In genomic region chr10:19745672-19746071, GRCh38 we compare ENCODE assay signal across 17 cellular contexts.
"Had no signal": no experiment of that assay in that cellular context is flagged by ENCODE, and none has a peak within 500 bp of the region (broad histone marks: within the 10 kb centered on the region; RNA-seq: fewer than 3 reads in every experiment).

No MANE protein-coding gene starts in this region.

- H3K36me3 ChIP-seq: colonic mucosa, neutrophil, thoracic aorta, upper lobe of left lung had no signal

- ATAC-seq: activated CD4-positive, alpha-beta T cell treated with anti-CD3 and anti-CD28 coated beads for 36 hours; naive thymus-derived CD4-positive, alpha-beta T cell; sciatic nerve; stimulated activated naive B cell treated with anti-CD40 and anti-IgM and Interleukin-4, amounts not matched to agents 10 μg/mL and 1 μg/mL and 100 μg/mL, for 72 hours; WTC11 had no signal

- H3K36me3 Mint-ChIP-seq: activated naive CD4-positive, alpha-beta T cell treated with anti-CD3 and anti-CD28 coated beads, Interleukin-2, amount 50 U/mL, for 24 hours; memory B cell; naive thymus-derived CD4-positive, alpha-beta T cell; stimulated activated naive B cell treated with anti-CD40 and anti-IgM and Interleukin-4, amounts not matched to agents 10 μg/mL and 1 μg/mL and 100 μg/mL, for 72 hours; WTC11 had no signal

- DNase-seq: activated CD4-positive, alpha-beta T cell treated with anti-CD3 and anti-CD28 coated beads for 36 hours; activated CD4-positive, alpha-beta T cell treated with anti-CD3 and anti-CD28 coated beads, Interleukin-2, amount 50 U/mL, for 48 hours; activated gamma-delta T cell; central memory CD4-positive, alpha-beta T cell; colonic mucosa; erythroblast; immature natural killer cell; naive thymus-derived CD4-positive, alpha-beta T cell; stimulated activated naive B cell treated with anti-CD40 and anti-IgM and Interleukin-4, amounts not matched to agents 10 μg/mL and 1 μg/mL and 100 μg/mL, for 72 hours; upper lobe of left lung had no signal

- H3K79me2 ChIP-seq: parathyroid adenoma had no signal

- H3K27ac ChIP-seq: colonic mucosa, neutrophil, parathyroid adenoma, thoracic aorta, upper lobe of left lung had no signal

- H3K4me3 Mint-ChIP-seq: activated CD4-positive, alpha-beta T cell treated with anti-CD3 and anti-CD28 coated beads for 36 hours; activated naive CD4-positive, alpha-beta T cell treated with anti-CD3 and anti-CD28 coated beads, Interleukin-2, amount 50 U/mL, for 24 hours; immature natural killer cell; memory B cell; naive thymus-derived CD4-positive, alpha-beta T cell; stimulated activated naive B cell treated with anti-CD40 and anti-IgM and Interleukin-4, amounts not matched to agents 10 μg/mL and 1 μg/mL and 100 μg/mL, for 72 hours; WTC11 had no signal

- H2AFZ ChIP-seq: parathyroid adenoma had no signal

- H3K4me3 ChIP-seq: colonic mucosa, thoracic aorta, upper lobe of left lung had no signal

- H3K4me1 Mint-ChIP-seq: activated CD4-positive, alpha-beta T cell treated with anti-CD3 and anti-CD28 coated beads for 36 hours; activated naive CD4-positive, alpha-beta T cell treated with anti-CD3 and anti-CD28 coated beads, Interleukin-2, amount 50 U/mL, for 24 hours; immature natural killer cell; memory B cell; naive thymus-derived CD4-positive, alpha-beta T cell; stimulated activated naive B cell treated with anti-CD40 and anti-IgM and Interleukin-4, amounts not matched to agents 10 μg/mL and 1 μg/mL and 100 μg/mL, for 72 hours; WTC11 had no signal

- H3K9ac ChIP-seq: parathyroid adenoma had no signal

- H3K27me3 ChIP-seq: colonic mucosa, neutrophil, upper lobe of left lung had no signal

- H3K27me3 Mint-ChIP-seq: activated CD4-positive, alpha-beta T cell treated with anti-CD3 and anti-CD28 coated beads for 36 hours; activated naive CD4-positive, alpha-beta T cell treated with anti-CD3 and anti-CD28 coated beads, Interleukin-2, amount 50 U/mL, for 24 hours; memory B cell; naive thymus-derived CD4-positive, alpha-beta T cell; stimulated activated naive B cell treated with anti-CD40 and anti-IgM and Interleukin-4, amounts not matched to agents 10 μg/mL and 1 μg/mL and 100 μg/mL, for 72 hours had no signal

- H3K4me1 ChIP-seq: colonic mucosa, parathyroid adenoma, upper lobe of left lung had no signal

- H3K9me3 Mint-ChIP-seq: immature natural killer cell; memory B cell; stimulated activated naive B cell treated with anti-CD40 and anti-IgM and Interleukin-4, amounts not matched to agents 10 μg/mL and 1 μg/mL and 100 μg/mL, for 72 hours had no signal

- H3K27ac Mint-ChIP-seq: activated CD4-positive, alpha-beta T cell treated with anti-CD3 and anti-CD28 coated beads for 36 hours; activated naive CD4-positive, alpha-beta T cell treated with anti-CD3 and anti-CD28 coated beads, Interleukin-2, amount 50 U/mL, for 24 hours; immature natural killer cell; memory B cell; naive thymus-derived CD4-positive, alpha-beta T cell; stimulated activated naive B cell treated with anti-CD40 and anti-IgM and Interleukin-4, amounts not matched to agents 10 μg/mL and 1 μg/mL and 100 μg/mL, for 72 hours; WTC11 had no signal

- H3K9me3 ChIP-seq: colonic mucosa, neutrophil, thoracic aorta, upper lobe of left lung had no signal
